In the genomic region with DNA sequence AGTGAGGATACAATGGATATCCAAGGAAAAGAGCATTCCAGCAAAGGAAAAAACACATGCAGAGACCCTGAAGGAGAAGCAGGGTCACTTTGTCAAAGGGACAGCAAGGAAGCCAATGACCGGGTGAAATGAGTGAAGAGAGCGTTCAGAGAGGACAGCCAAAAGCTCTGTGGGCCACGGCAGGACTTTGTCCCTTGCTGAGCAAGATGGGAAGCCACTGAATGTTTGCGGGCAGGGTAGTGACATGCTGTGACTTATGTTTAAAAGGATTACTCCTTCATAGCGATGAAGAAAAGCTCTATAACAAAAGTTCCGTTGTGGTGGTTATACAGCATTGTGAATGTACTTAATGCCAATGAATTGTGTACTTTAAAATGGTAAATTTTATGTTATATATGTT, we compare ENCODE assay signal across 1 cellular context.
A peak's percentile ranks its signal among the peaks of the same experiment; 100 is the strongest.
TF ChIP-seq lines count a peak whose summit lies in the region.

No MANE protein-coding gene starts in this region.

TF ChIP-seq in HepG2, 621 proteins besides CTCF, POLR2A, EP300 and RAD21:
- TF ChIP-seq ZNF205 (CRISPR knock-in tag; IDR thresholded peaks at IDR 0.05) (no peak), SETDB1 (CRISPR knock-in tag; IDR thresholded peaks at IDR 0.05; ENCODE audit: borderline replicate concordance) (no peak), CC2D1A (CRISPR knock-in tag; IDR thresholded peaks at IDR 0.05) (no peak), ZNF772 (CRISPR knock-in tag; IDR thresholded peaks at IDR 0.05) (no peak), ZNF652 (CRISPR knock-in tag; IDR thresholded peaks at IDR 0.05; ENCODE audit: borderline replicate concordance, low read depth) (no peak), ZNF781 (CRISPR knock-in tag; IDR thresholded peaks at IDR 0.05; ENCODE audit: borderline replicate concordance, not compliant biosample characterization) (no peak), SRSF9 (IDR thresholded peaks at IDR 0.05; ENCODE audit: borderline replicate concordance, insufficient read depth, low read depth, low read length, poor library complexity, severe bottlenecking) (no peak), ZNF337 (CRISPR knock-in tag; IDR thresholded peaks at IDR 0.05; ENCODE audit: borderline replicate concordance, low read depth) (no peak), ZNF782 (CRISPR knock-in tag; IDR thresholded peaks at IDR 0.05; ENCODE audit: borderline replicate concordance) (no peak), HNF4A (CRISPR knock-in tag; IDR thresholded peaks at IDR 0.05) (peak; percentile 57), MED1 (CRISPR knock-in tag; IDR thresholded peaks at IDR 0.05) (no peak), MEIS1 (CRISPR knock-in tag; IDR thresholded peaks at IDR 0.05; ENCODE audit: borderline replicate concordance) (no peak), POGZ (CRISPR knock-in tag; IDR thresholded peaks at IDR 0.05) (0 out of 2 replicates have a peak, but pooled peaks have one; percentile 20), GTF3A (CRISPR knock-in tag; conservative IDR thresholded peaks at IDR 0.05) (no peak), ZNF616 (CRISPR knock-in tag; IDR thresholded peaks at IDR 0.05; ENCODE audit: low read depth) (no peak), NFE2L1 (CRISPR knock-in tag; IDR thresholded peaks at IDR 0.05; ENCODE audit: borderline replicate concordance) (no peak), GFI1 (CRISPR knock-in tag; IDR thresholded peaks at IDR 0.05; ENCODE audit: borderline replicate concordance) (no peak), IRF2 (CRISPR knock-in tag; IDR thresholded peaks at IDR 0.05) (no peak), HNF4G (IDR thresholded peaks at IDR 0.05; ENCODE audit: borderline replicate concordance, low read depth, low read length) (peak; percentile 33; the same call in 1 of the 2 replicates), HNF4G (CRISPR knock-in tag; IDR thresholded peaks at IDR 0.05; ENCODE audit: borderline replicate concordance, low read depth) (no peak), SRF (IDR thresholded peaks at IDR 0.05; ENCODE audit: low read depth, low read length) (no peak), ZNF644 (CRISPR knock-in tag; IDR thresholded peaks at IDR 0.05; ENCODE audit: low read depth) (0 out of 2 replicates have a peak, but pooled peaks have one; percentile 29), DNMT3B (CRISPR knock-in tag; conservative IDR thresholded peaks at IDR 0.05) (no peak)
- TF ChIP-seq, protein P1, sequence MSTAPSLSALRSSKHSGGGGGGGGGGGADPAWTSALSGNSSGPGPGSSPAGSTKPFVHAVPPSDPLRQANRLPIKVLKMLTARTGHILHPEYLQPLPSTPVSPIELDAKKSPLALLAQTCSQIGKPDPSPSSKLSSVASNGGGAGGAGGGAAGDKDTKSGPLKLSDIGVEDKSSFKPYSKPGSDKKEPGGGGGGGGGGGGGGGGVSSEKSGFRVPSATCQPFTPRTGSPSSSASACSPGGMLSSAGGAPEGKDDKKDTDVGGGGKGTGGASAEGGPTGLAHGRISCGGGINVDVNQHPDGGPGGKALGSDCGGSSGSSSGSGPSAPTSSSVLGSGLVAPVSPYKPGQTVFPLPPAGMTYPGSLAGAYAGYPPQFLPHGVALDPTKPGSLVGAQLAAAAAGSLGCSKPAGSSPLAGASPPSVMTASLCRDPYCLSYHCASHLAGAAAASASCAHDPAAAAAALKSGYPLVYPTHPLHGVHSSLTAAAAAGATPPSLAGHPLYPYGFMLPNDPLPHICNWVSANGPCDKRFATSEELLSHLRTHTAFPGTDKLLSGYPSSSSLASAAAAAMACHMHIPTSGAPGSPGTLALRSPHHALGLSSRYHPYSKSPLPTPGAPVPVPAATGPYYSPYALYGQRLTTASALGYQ (CRISPR knock-in tag; IDR thresholded peaks at IDR 0.05): no peak
- TF ChIP-seq, protein P2, sequence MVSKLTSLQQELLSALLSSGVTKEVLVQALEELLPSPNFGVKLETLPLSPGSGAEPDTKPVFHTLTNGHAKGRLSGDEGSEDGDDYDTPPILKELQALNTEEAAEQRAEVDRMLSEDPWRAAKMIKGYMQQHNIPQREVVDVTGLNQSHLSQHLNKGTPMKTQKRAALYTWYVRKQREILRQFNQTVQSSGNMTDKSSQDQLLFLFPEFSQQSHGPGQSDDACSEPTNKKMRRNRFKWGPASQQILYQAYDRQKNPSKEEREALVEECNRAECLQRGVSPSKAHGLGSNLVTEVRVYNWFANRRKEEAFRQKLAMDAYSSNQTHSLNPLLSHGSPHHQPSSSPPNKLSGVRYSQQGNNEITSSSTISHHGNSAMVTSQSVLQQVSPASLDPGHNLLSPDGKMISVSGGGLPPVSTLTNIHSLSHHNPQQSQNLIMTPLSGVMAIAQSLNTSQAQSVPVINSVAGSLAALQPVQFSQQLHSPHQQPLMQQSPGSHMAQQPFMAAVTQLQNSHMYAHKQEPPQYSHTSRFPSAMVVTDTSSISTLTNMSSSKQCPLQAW (CRISPR knock-in tag; IDR thresholded peaks at IDR 0.05): 0 out of 2 replicates have a peak, but pooled peaks have one; percentile 19
- TF ChIP-seq, protein P3, sequence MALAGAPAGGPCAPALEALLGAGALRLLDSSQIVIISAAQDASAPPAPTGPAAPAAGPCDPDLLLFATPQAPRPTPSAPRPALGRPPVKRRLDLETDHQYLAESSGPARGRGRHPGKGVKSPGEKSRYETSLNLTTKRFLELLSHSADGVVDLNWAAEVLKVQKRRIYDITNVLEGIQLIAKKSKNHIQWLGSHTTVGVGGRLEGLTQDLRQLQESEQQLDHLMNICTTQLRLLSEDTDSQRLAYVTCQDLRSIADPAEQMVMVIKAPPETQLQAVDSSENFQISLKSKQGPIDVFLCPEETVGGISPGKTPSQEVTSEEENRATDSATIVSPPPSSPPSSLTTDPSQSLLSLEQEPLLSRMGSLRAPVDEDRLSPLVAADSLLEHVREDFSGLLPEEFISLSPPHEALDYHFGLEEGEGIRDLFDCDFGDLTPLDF (CRISPR knock-in tag; IDR thresholded peaks at IDR 0.05): no peak
